Comparison of ENCODE assay signal across 16 cellular contexts in genomic region chr4:169278669-169279068, GRCh38. TPM values are rescaled to one million over a fixed set of nuclear protein-coding genes. Genes with fewer than 3 reads are reported as not detected.
A peak's percentile ranks its signal among the peaks of the same experiment; 100 is the strongest.
DNase-seq lines count a peak whose midpoint lies in the region; ATAC-seq and TF ChIP-seq lines count a peak whose summit lies in the region.
"Had no signal": no experiment of that assay in that cellular context is flagged by ENCODE, and none has a peak within 500 bp of the region (broad histone marks: within the 10 kb centered on the region; RNA-seq: fewer than 3 reads in every experiment).

No MANE protein-coding gene starts in this region.

- H3K23ac ChIP-seq in neuronal stem cell (ENCODE audit: low read depth, low read length, poor library complexity): no peak overlapping the region

- intact Hi-C loops in dorsolateral prefrontal cortex (cut with DNase I): loop anchor here (10.0 kb wide), 3 partner anchors 164 to 354 kb away; no protein-coding TSS in a partner anchor

- no peaks in the 10 kb centered on the region for H3K36me3 ChIP-seq in ACC112 (ENCODE audit: insufficient read depth, low read length)
- no peaks in the 10 kb centered on the region for H3K36me3 ChIP-seq in neuronal stem cell (replicated peaks in 1 of 2; ENCODE audit: control insufficient read depth in 2 of 2, insufficient read depth in 2 of 2, low read length in 2 of 2)
- H3K36me3 ChIP-seq: BE2C had no signal

- TF ChIP-seq CTCF in brain (conservative IDR thresholded peaks at IDR 0.05) (no peak), dorsolateral prefrontal cortex (IDR thresholded peaks at IDR 0.05 in 54 of 56, conservative IDR thresholded peaks at IDR 0.05 in 2 of 56; ENCODE audit: low read depth in 1 of 56, partially characterized antibody in 56 of 56) (no peak)

- H4K91ac ChIP-seq in neuronal stem cell (ENCODE audit: low read depth, low read length, poor library complexity): no peak overlapping the region

- H2AK5ac ChIP-seq in neuronal stem cell (ENCODE audit: low read depth, low read length): no peak overlapping the region

- no peak overlapping the region for H2BK12ac ChIP-seq in neuronal stem cell (ENCODE audit: low read length)

- H3K79me1 ChIP-seq in neuronal stem cell (ENCODE audit: low read depth, low read length): no peaks in the 10 kb centered on the region

- 0 out of 2 replicates have a peak overlapping the region, but pooled peaks have one; percentile 9 for H3K27ac ChIP-seq in ACC112 (ENCODE audit: low read depth, low read length)
- H3K27ac ChIP-seq in neuronal stem cell (replicated peaks; ENCODE audit: low read length): no peak overlapping the region
- no peak overlapping the region for H3K27ac ChIP-seq in dorsolateral prefrontal cortex

- H4K8ac ChIP-seq in neuronal stem cell (ENCODE audit: low read depth, low read length): no peak overlapping the region

- H3K4ac ChIP-seq in neuronal stem cell (ENCODE audit: low read length): no peak overlapping the region

- peak overlapping the region in 4 of 5 experiments; percentile 0 to 8 (median 3) for H3K27ac Mint-ChIP-seq in brain
- H3K27ac Mint-ChIP-seq: CD14-positive monocyte; CD8-positive, alpha-beta T cell had no signal

- H3K9me3 Mint-ChIP-seq in brain: no peaks in the 10 kb centered on the region
- H3K9me3 Mint-ChIP-seq: CD14-positive monocyte; CD8-positive, alpha-beta T cell; IgD-negative memory B cell had no signal

- H3K4me3 ChIP-seq in ACC112 (ENCODE audit: low read depth, low read length) (no peak overlapping the region), neuronal stem cell (ENCODE audit: low read length in 2 of 2) (no peak overlapping the region), dorsolateral prefrontal cortex (no peak overlapping the region)

- no peaks in the 10 kb centered on the region for H3K36me3 Mint-ChIP-seq in brain
- H3K36me3 Mint-ChIP-seq: CD14-positive monocyte; CD8-positive, alpha-beta T cell; IgD-negative memory B cell had no signal

- H3K4me1 Mint-ChIP-seq in brain: peaks cover 18% of the 10 kb centered on the region

- H3K9ac ChIP-seq in neuronal stem cell (ENCODE audit: low read depth, low read length, poor library complexity): no peak overlapping the region

- no peak overlapping the region for H2BK5ac ChIP-seq in neuronal stem cell (ENCODE audit: low read length)

- H3K18ac ChIP-seq in neuronal stem cell (ENCODE audit: low read length): no peak overlapping the region

- ATAC-seq in HG03175 (IDR thresholded peaks at IDR 0.05; ENCODE audit: unreplicated experiment): no peak
- no peak for ATAC-seq in GM21737 (IDR thresholded peaks at IDR 0.05; ENCODE audit: unreplicated experiment)
- ATAC-seq: CD8-positive, alpha-beta T cell had no signal

- H2AFZ ChIP-seq in ACC112 (ENCODE audit: low read length, unreplicated experiment) (no peak overlapping the region), neuronal stem cell (ENCODE audit: low read length) (peak overlapping the region; percentile 20)

- H3K4me3 Mint-ChIP-seq in brain: no peak overlapping the region
- H3K4me3 Mint-ChIP-seq: CD14-positive monocyte; CD8-positive, alpha-beta T cell; IgD-negative memory B cell had no signal

- H3K14ac ChIP-seq in neuronal stem cell (ENCODE audit: low read length): no peak overlapping the region

- H2BK15ac ChIP-seq in neuronal stem cell (ENCODE audit: low read length): no peak overlapping the region

- H3K4me1 ChIP-seq in ACC112 (ENCODE audit: control insufficient read depth, insufficient read depth, low read length, unreplicated experiment) (peaks cover 23% of the 10 kb centered on the region), neuronal stem cell (ENCODE audit: control insufficient read depth in 2 of 2, insufficient read depth in 1 of 2, low read depth in 1 of 2, low read length in 2 of 2) (no peaks in the 10 kb centered on the region)

- peaks cover 3% of the 10 kb centered on the region for H3K27me3 Mint-ChIP-seq in brain

- H3K4me2 ChIP-seq in neuronal stem cell (ENCODE audit: insufficient read depth, low read length, poor library complexity, severe bottlenecking): no peak overlapping the region

- no peak overlapping the region for H2BK120ac ChIP-seq in neuronal stem cell (ENCODE audit: low read depth, low read length)

- H3K27me3 ChIP-seq in ACC112 (ENCODE audit: insufficient read depth, low read length) (no peaks in the 10 kb centered on the region), neuronal stem cell (ENCODE audit: control insufficient read depth in 3 of 3, insufficient read depth in 3 of 3, low read depth in 1 of 3, low read length in 3 of 3) (no peaks in the 10 kb centered on the region), dorsolateral prefrontal cortex (no peaks in the 10 kb centered on the region)
- H3K27me3 ChIP-seq: BE2C had no signal

- no peaks in the 10 kb centered on the region for H3K79me2 ChIP-seq in ACC112 (ENCODE audit: control insufficient read depth, insufficient read depth, low read length, unreplicated experiment)

- no peaks in the 10 kb centered on the region for H3K9me3 ChIP-seq in neuronal stem cell (replicated peaks in 1 of 2; ENCODE audit: control insufficient read depth in 2 of 2, insufficient read depth in 1 of 2, low read depth in 1 of 2, low read length in 2 of 2)
- H3K9me3 ChIP-seq: BE2C had no signal

- peak; percentile 47 for DNase-seq in NCI-H526 treated with DMSO at 0.1 percent for 48 hours (lab: John Stamatoyannopoulos, UW)
- DNase-seq in neuronal stem cell (ENCODE audit: low spot score): no peak
- DNase-seq in UCSD-AML1 (lab: John Stamatoyannopoulos, UW; ENCODE audit: unreplicated experiment): no peak
- no peak for DNase-seq in dorsolateral prefrontal cortex
- DNase-seq: BE2C; CD8-positive, alpha-beta T cell; COR-L47; DND-41; GDM1; HCEC 1CT had no signal

RNA-seq across cellular contexts. Expression of gene SH3RF1, which starts 7.9 kb away (rescaled TPM):
- 7.1 TPM for polyA plus RNA-seq in brain (ENCODE audit: insufficient read depth, low read depth, low replicate concordance)
- 17.9 TPM for polyA plus RNA-seq in neuronal stem cell (2013, experiment 1 of 2)
- 18.0 TPM for polyA plus RNA-seq in neuronal stem cell (2013, experiment 2 of 2)
- total RNA-seq in dorsolateral prefrontal cortex: 10 to 100 TPM; 18.2 to 46.9 (median 29.5) TPM
- total RNA-seq: CD8-positive, alpha-beta T cell had no signal
